ENCODE assay signal across 8 cellular contexts in genomic region chr19:55173717-55174409, GRCh38.
A peak's percentile ranks its signal among the peaks of the same experiment; 100 is the strongest.
DNase-seq lines count a peak whose midpoint lies in the region; ATAC-seq and TF ChIP-seq lines count a peak whose summit lies in the region.

No MANE protein-coding gene starts in this region.

- peak overlapping the region; percentile 98 for H3K27ac ChIP-seq in RWPE1
- no peak overlapping the region for H3K27ac ChIP-seq in iPS-20b (ENCODE audit: low read length)

- TF ChIP-seq CTCF in HFF-Myc (IDR thresholded peaks at IDR 0.05; ENCODE audit: low read depth, low read length, missing control alignments) (no peak), RWPE1 (conservative IDR thresholded peaks at IDR 0.05; ENCODE audit: low read depth) (no peak; the same call in 1 of the 2 replicates)

- no peaks in the 10 kb centered on the region for H3K36me3 ChIP-seq in iPS-20b (ENCODE audit: insufficient read depth, low read depth, low read length)

- in situ Hi-C loops in T47D (cut with HindIII; ENCODE audit: low pct_unique_long_range_greater_than_20kb, low sequenced_read_pairs): no loop called here

- CTCF ChIA-PET in RWPE1 (lab: Yijun Ruan, JAX): interaction anchor here (1.0 kb wide), 1 partner anchor 13 kb away, joined by 3 read pairs; no protein-coding TSS in a partner anchor

- peak overlapping the region; percentile 47 for H3K4me3 ChIP-seq in HFF-Myc (replicated peaks; ENCODE audit: low read depth, low read length)
- H3K4me3 ChIP-seq in iPS-20b (ENCODE audit: low read length): peak overlapping the region; percentile 82

- H3K27me3 ChIP-seq in iPS-20b (ENCODE audit: insufficient read depth, low read length): peaks cover 91% of the 10 kb centered on the region

- POLR2A ChIA-PET in RWPE1 (lab: Yijun Ruan, JAX; ENCODE audit: low non-redundant PET): no interaction called here

- peak; percentile 95 for DNase-seq in AG20443 (ENCODE audit: low spot score)
- DNase-seq in HFF-Myc (ENCODE audit: extremely low read depth, low read depth): no peak
- DNase-seq in RWPE1 (ENCODE audit: low spot score): peak; percentile 89
- peak; percentile 87 to 88 for DNase-seq in T47D (ENCODE audit: low read depth in 1 of 2, low spot score in 1 of 2)
- peak; percentile 53 for DNase-seq in stimulated activated CD4-positive, alpha-beta T cell treated with anti-CD3 and anti-CD28 coated beads, Interleukin-1b, Interleukin-23, amount 100 ng/mL, for 48 hours

- no peaks in the 10 kb centered on the region for H3K9me3 ChIP-seq in iPS-20b (ENCODE audit: insufficient read depth, low read depth, low read length)

- peak overlapping the region; percentile 51; the same call in 1 of the 2 replicates for H3K9ac ChIP-seq in iPS-20b (ENCODE audit: low read depth, low read length)

- ATAC-seq in HG02610 (IDR thresholded peaks at IDR 0.05; ENCODE audit: unreplicated experiment) (no peak), HG03095 (IDR thresholded peaks at IDR 0.05; ENCODE audit: unreplicated experiment) (no peak)

- H3K4me1 ChIP-seq in iPS-20b (ENCODE audit: insufficient read depth, low read length): peaks cover 7% of the 10 kb centered on the region
